ENCODE assay signal across 16 cellular contexts in genomic region chr13:57666554-57666953, GRCh38. TPM values are rescaled to one million over a fixed set of nuclear protein-coding genes. Genes with fewer than 3 reads are reported as not detected.
A peak's percentile ranks its signal among the peaks of the same experiment; 100 is the strongest.
DNase-seq lines count a peak whose midpoint lies in the region; ATAC-seq and TF ChIP-seq lines count a peak whose summit lies in the region.
"Had no signal": no experiment of that assay in that cellular context is flagged by ENCODE, and none has a peak within 500 bp of the region (broad histone marks: within the 10 kb centered on the region; RNA-seq: fewer than 3 reads in every experiment).

No MANE protein-coding gene starts in this region.

- H3K9me3 ChIP-seq in neural progenitor cell (ENCODE audit: low read depth), result no peaks in the 10 kb centered on the region

- intact Hi-C loops in left ventricle myocardium superior (cut with micrococcal nuclease), result no loop called here

- H3K4me3 Mint-ChIP-seq in neural progenitor cell, result no peak overlapping the region
- H3K4me3 Mint-ChIP-seq: B cell; CD4-positive, alpha-beta T cell; H9 had no signal

- no peaks in the 10 kb centered on the region for H3K79me2 ChIP-seq in neural progenitor cell (ENCODE audit: low read depth)

- H3K36me3 ChIP-seq in neural progenitor cell, result no peaks in the 10 kb centered on the region

- H2AFZ ChIP-seq in neural progenitor cell (replicated peaks), result no peak overlapping the region

- peak; percentile 39 for DNase-seq in NCI-H1105 (lab: John Stamatoyannopoulos, UW)
- DNase-seq in NCI-H2227 (lab: John Stamatoyannopoulos, UW; ENCODE audit: unreplicated experiment), result peak; percentile 51
- peak; percentile 12 for DNase-seq in neural progenitor cell (ENCODE audit: low spot score)
- no peak for DNase-seq in NCI-H2171 (lab: John Stamatoyannopoulos, UW)
- DNase-seq in SW 1271 (lab: John Stamatoyannopoulos, UW), result no peak
- no peak for DNase-seq in left ventricle myocardium superior
- DNase-seq: Calu3; CD4-positive, alpha-beta T cell; H9; IMR-90; NCI-H2029; NCI-H226; SHP77 treated with DMSO at 0.1 percent for 48 hours had no signal

- H3K36me3 Mint-ChIP-seq in neural progenitor cell, result no peaks in the 10 kb centered on the region

- no peak overlapping the region for H3K4me3 ChIP-seq in neural progenitor cell

- no peaks in the 10 kb centered on the region for H3K9me3 Mint-ChIP-seq in neural progenitor cell
- H3K9me3 Mint-ChIP-seq: CD4-positive, alpha-beta T cell; H9 had no signal

- no peak overlapping the region for H3K9ac ChIP-seq in neural progenitor cell

- no peak overlapping the region for H3K27ac Mint-ChIP-seq in neural progenitor cell
- H3K27ac Mint-ChIP-seq: B cell; CD4-positive, alpha-beta T cell had no signal

- TF ChIP-seq CTCF in neural progenitor cell (IDR thresholded peaks at IDR 0.05), result no peak

- H3K27me3 Mint-ChIP-seq in neural progenitor cell (ENCODE audit: insufficient read depth, low read depth), result no peaks in the 10 kb centered on the region
- H3K27me3 Mint-ChIP-seq: B cell; CD4-positive, alpha-beta T cell had no signal

- ATAC-seq in left ventricle myocardium superior, result no peak

- no peaks in the 10 kb centered on the region for H3K4me1 ChIP-seq in neural progenitor cell

- no peak overlapping the region for H3K4me2 ChIP-seq in neural progenitor cell

- H3K27ac ChIP-seq in angular gyrus (ENCODE audit: low read depth, low read length) (peak overlapping the region; percentile 50), neural progenitor cell (no peak overlapping the region)

- no peaks in the 10 kb centered on the region for H3K27me3 ChIP-seq in neural progenitor cell

- H3K4me1 Mint-ChIP-seq in neural progenitor cell, result peaks cover 8% of the 10 kb centered on the region
- H3K4me1 Mint-ChIP-seq: B cell had no signal

- H3F3A ChIP-seq in neural progenitor cell (ENCODE audit: low read depth), result peaks cover 4% of the 10 kb centered on the region

- no peaks in the 10 kb centered on the region for H4K20me1 ChIP-seq in neural progenitor cell (ENCODE audit: low read depth)

RNA-seq across cellular contexts. Expression of gene PCDH17, which starts 35.0 kb away (rescaled TPM):
- total RNA-seq in neural progenitor cell (ENCODE audit: low replicate concordance) (5.3 and 6.2 TPM in 2 replicates), left ventricle myocardium superior (2.9 TPM)
- total RNA-seq: B cell, Calu3, HT-29 had no signal

Comparison
In these comparisons a context has a peak if more than half of its experiments do, and no peak if none do; other contexts are left out.
1. DNase-seq: peak in NCI-H1105 (single experiment), NCI-H2227 (single experiment) and neural progenitor cell (single experiment); none in NCI-H2171 (single experiment), SW 1271 (0 of 2) and left ventricle myocardium superior (single experiment).